ENCODE assay signal across 14 cellular contexts in the genomic region with DNA sequence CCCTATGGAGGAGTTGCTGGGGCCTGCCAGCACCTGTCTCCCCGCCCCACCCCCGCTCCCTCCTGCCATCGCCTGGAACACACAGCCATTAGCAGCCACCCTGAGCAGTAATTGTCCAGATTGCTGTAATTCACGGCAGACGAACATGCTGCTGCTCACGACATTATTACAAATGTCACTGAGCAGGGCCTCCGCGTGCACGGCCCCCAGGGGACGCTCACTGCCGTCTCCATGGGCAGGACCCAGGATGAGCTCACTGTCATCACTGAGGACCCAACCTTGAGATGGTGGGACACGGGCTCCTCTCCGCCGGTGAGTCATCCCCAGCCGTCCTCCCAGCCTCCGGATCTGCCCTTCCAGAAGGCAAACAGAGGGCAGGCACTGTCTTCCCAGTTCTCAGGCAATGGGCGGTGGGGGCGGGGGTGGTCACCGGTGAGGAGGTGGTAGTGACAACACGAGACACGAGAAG.
DNase-seq lines count a peak whose midpoint lies in the region; ATAC-seq and TF ChIP-seq lines count a peak whose summit lies in the region.
"Had no signal": no experiment of that assay in that cellular context is flagged by ENCODE, and none has a peak within 500 bp of the region (broad histone marks: within the 10 kb centered on the region; RNA-seq: fewer than 3 reads in every experiment).

No MANE protein-coding gene starts in this region.

- POLR2A ChIA-PET in WTC11 (lab: Charles Lee), result no interaction called here

- no peak overlapping the region for H2AK5ac ChIP-seq in mesenchymal stem cell (ENCODE audit: low read length, severe bottlenecking)

- peaks cover 34% of the 10 kb centered on the region for H3K79me1 ChIP-seq in mesenchymal stem cell (replicated peaks; ENCODE audit: low read length, poor library complexity, severe bottlenecking)

- H3K27me3 ChIP-seq in right cardiac atrium (ENCODE audit: control insufficient read depth, insufficient read depth) (no peaks in the 10 kb centered on the region), mesenchymal stem cell (ENCODE audit: control insufficient read depth in 1 of 2, insufficient read depth in 1 of 2, low read length in 2 of 2) (no peaks in the 10 kb centered on the region)

- no peak for ATAC-seq in right cardiac atrium
- no peak for ATAC-seq in WTC11
- ATAC-seq in GM21619 (IDR thresholded peaks at IDR 0.05; ENCODE audit: unreplicated experiment), result no peak
- no peak for ATAC-seq in GM18868 (IDR thresholded peaks at IDR 0.05; ENCODE audit: unreplicated experiment)
- ATAC-seq: activated CD8-positive, alpha-beta memory T cell treated with anti-CD3 and anti-CD28 coated beads, Interleukin-2, amount 10 ng/mL, durations not matched to agents 7 days and 5 days; natural killer cell had no signal

- in situ Hi-C loops in GM13977 (cut with MboI; ENCODE audit: low pct_unique_long_range_greater_than_20kb, low sequenced_read_pairs, unreplicated experiment), result no loop called here

- CTCF ChIA-PET in WTC11 (lab: Charles Lee), result interaction anchor here (1.1 kb wide), 1 partner anchor 57 kb away, joined by 3 read pairs; no protein-coding TSS in a partner anchor

- H3K36me3 Mint-ChIP-seq in WTC11, result peaks cover 23% of the 10 kb centered on the region
- H3K36me3 Mint-ChIP-seq: activated naive CD8-positive, alpha-beta T cell; natural killer cell had no signal

- H2BK12ac ChIP-seq in mesenchymal stem cell (ENCODE audit: low read length in 2 of 2), result peak overlapping the region in 1 of 2 experiments; percentile 29

- peak overlapping the region; percentile 14 for H4K8ac ChIP-seq in mesenchymal stem cell (ENCODE audit: low read length)

- DNase-seq in right cardiac atrium, result peak in 2 of 3 donors; percentile 25 to 55
- no peak for DNase-seq in cardiac septum (ENCODE audit: low spot score)
- DNase-seq in WTC11 (ENCODE audit: low spot score), result no peak
- DNase-seq in mesenchymal stem cell, result peak; percentile 80
- no peak for DNase-seq in GM13977 (ENCODE audit: low spot score)
- no peak for DNase-seq in globus pallidus (ENCODE audit: low spot score)
- DNase-seq: activated CD8-positive, alpha-beta memory T cell treated with anti-CD3 and anti-CD28 coated beads, Interleukin-2, amount 10 ng/mL, durations not matched to agents 7 days and 5 days; DND-41; kidney; natural killer cell; Right ventricle myocardium superior had no signal

- H2BK5ac ChIP-seq in mesenchymal stem cell (ENCODE audit: low read depth, low read length, poor library complexity, severe bottlenecking), result no peak overlapping the region

- no peak overlapping the region for H3K4ac ChIP-seq in mesenchymal stem cell (ENCODE audit: low read depth in 1 of 2, low read length in 2 of 2)

- H4K91ac ChIP-seq in mesenchymal stem cell (ENCODE audit: low read length), result peak overlapping the region; percentile 57

- H3K27ac ChIP-seq in right cardiac atrium (ENCODE audit: low read length), result no peak overlapping the region
- H3K27ac ChIP-seq in mesenchymal stem cell (ENCODE audit: low read length, poor library complexity, severe bottlenecking), result no peak overlapping the region

- H2AFZ ChIP-seq in mesenchymal stem cell (ENCODE audit: low read depth, low read length), result no peak overlapping the region

- H2BK15ac ChIP-seq in mesenchymal stem cell (ENCODE audit: low read depth, poor library complexity, severe bottlenecking), result no peak overlapping the region

- no peak overlapping the region for H3K9ac ChIP-seq in mesenchymal stem cell (ENCODE audit: low read length)

- H3K36me3 ChIP-seq in mesenchymal stem cell (ENCODE audit: control insufficient read depth in 1 of 2, insufficient read depth in 2 of 2, low read depth in 1 of 2, low read length in 2 of 2), result peaks cover 46 to 89% of the 10 kb centered on the region in 2 experiments

- H3K4me3 ChIP-seq in right cardiac atrium (ENCODE audit: low read length), result no peak overlapping the region
- H3K4me3 ChIP-seq in mesenchymal stem cell (ENCODE audit: insufficient read depth in 1 of 2, low read depth in 1 of 2, low read length in 2 of 2), result no peak overlapping the region

- H3K23ac ChIP-seq in mesenchymal stem cell (ENCODE audit: low read length in 2 of 2), result no peak overlapping the region

- no peak overlapping the region for H2BK120ac ChIP-seq in mesenchymal stem cell (ENCODE audit: low read depth, low read length)

- H3K14ac ChIP-seq in mesenchymal stem cell (ENCODE audit: low read length in 2 of 2), result no peak overlapping the region

- no peaks in the 10 kb centered on the region for H3K9me3 ChIP-seq in right cardiac atrium (ENCODE audit: control insufficient read depth, low read length)
- no peaks in the 10 kb centered on the region for H3K9me3 ChIP-seq in mesenchymal stem cell (ENCODE audit: control insufficient read depth, low read length)

- intact Hi-C loops in right cardiac atrium (cut with DNase I) (no loop called here), cardiac septum (cut with DNase I) (no loop called here)

- H3K4me3 Mint-ChIP-seq in WTC11, result no peak overlapping the region
- H3K4me3 Mint-ChIP-seq: activated CD8-positive, alpha-beta memory T cell treated with anti-CD3 and anti-CD28 coated beads, Interleukin-2, amount 10 ng/mL, durations not matched to agents 7 days and 5 days; activated naive CD8-positive, alpha-beta T cell; natural killer cell had no signal

- H3K4me2 ChIP-seq in mesenchymal stem cell (ENCODE audit: low read length, poor library complexity, severe bottlenecking), result no peak overlapping the region

- no peaks in the 10 kb centered on the region for H3K9me3 Mint-ChIP-seq in WTC11
- H3K9me3 Mint-ChIP-seq: natural killer cell had no signal

- peaks cover 21% of the 10 kb centered on the region for H3K4me1 Mint-ChIP-seq in WTC11

- 78% methylated on average over 21 of the region's 21 CpGs for WGBS in right cardiac atrium
- WGBS in mesenchymal stem cell, result 45% methylated on average over 21 of the region's 21 CpGs

- no peaks in the 10 kb centered on the region for H3K27me3 Mint-ChIP-seq in WTC11 (ENCODE audit: low read depth)
- H3K27me3 Mint-ChIP-seq: activated CD8-positive, alpha-beta memory T cell treated with anti-CD3 and anti-CD28 coated beads, Interleukin-2, amount 10 ng/mL, durations not matched to agents 7 days and 5 days; activated naive CD8-positive, alpha-beta T cell had no signal

- no peak overlapping the region for H3K27ac Mint-ChIP-seq in WTC11
- H3K27ac Mint-ChIP-seq: activated CD8-positive, alpha-beta memory T cell treated with anti-CD3 and anti-CD28 coated beads, Interleukin-2, amount 10 ng/mL, durations not matched to agents 7 days and 5 days; activated naive CD8-positive, alpha-beta T cell; natural killer cell had no signal

- no peak for TF ChIP-seq CTCF in WTC11 (IDR thresholded peaks at IDR 0.05)
- TF ChIP-seq CTCF in GM13977 (IDR thresholded peaks at IDR 0.05; ENCODE audit: extremely low read depth, insufficient read depth, missing control alignments), result no peak

- peaks cover 34% of the 10 kb centered on the region for H3K4me1 ChIP-seq in right cardiac atrium (ENCODE audit: control insufficient read depth, insufficient read depth, low read length)
- peaks cover 65% of the 10 kb centered on the region for H3K4me1 ChIP-seq in mesenchymal stem cell (ENCODE audit: control insufficient read depth, insufficient read depth, low read depth, low read length)

- H3K18ac ChIP-seq in mesenchymal stem cell (ENCODE audit: low read depth in 1 of 2, low read length in 2 of 2), result peak overlapping the region; percentile 46 to 54

TF ChIP-seq in WTC11, 78 proteins besides CTCF, POLR2A, EP300 and RAD21:
- no peak for TF ChIP-seq ZNF121 (CRISPR knock-in tag; IDR thresholded peaks at IDR 0.05)
- TF ChIP-seq ZNF263 (CRISPR knock-in tag; IDR thresholded peaks at IDR 0.05; ENCODE audit: low read depth), result peak; percentile 68

Comparison
In these comparisons a context has a peak if more than half of its experiments do, and no peak if none do; other contexts are left out.
1. DNase-seq: peak in right cardiac atrium (2 of 3) and mesenchymal stem cell (single experiment); none in cardiac septum (single experiment), WTC11 (single experiment), GM13977 (single experiment) and globus pallidus (single experiment).